9 cellular contexts compared by ENCODE assay signal in the genomic region with DNA sequence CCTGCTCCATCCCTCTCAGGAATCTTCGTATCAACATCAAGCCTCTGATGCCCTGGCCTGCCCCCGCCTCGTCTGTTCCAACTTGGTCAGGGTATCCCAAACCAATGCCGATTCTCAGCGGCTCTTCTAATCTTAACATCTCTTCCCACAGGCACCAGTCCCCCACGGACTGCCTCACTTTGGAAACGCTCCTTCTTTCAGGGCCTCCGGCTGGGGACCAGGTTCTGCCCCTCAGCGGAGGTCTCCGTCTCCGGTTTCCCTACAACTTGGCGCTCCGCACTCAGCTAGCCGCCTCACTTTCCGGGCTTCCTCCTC. TPM values are rescaled to one million over a fixed set of nuclear protein-coding genes. Genes with fewer than 3 reads are reported as not detected.
A peak's percentile ranks its signal among the peaks of the same experiment; 100 is the strongest.
DNase-seq lines count a peak whose midpoint lies in the region; ATAC-seq, FAIRE-seq and TF ChIP-seq lines count a peak whose summit lies in the region.
"Had no signal": no experiment of that assay in that cellular context is flagged by ENCODE, and none has a peak within 500 bp of the region (broad histone marks: within the 10 kb centered on the region; RNA-seq: fewer than 3 reads in every experiment).

No MANE protein-coding gene starts in this region.

- peak overlapping the region; percentile 93 for H2AK9ac ChIP-seq in IMR-90 (replicated peaks; ENCODE audit: low read depth, low read length, poor library complexity)

- H4K20me1 ChIP-seq in IMR-90 (ENCODE audit: insufficient read depth, low read length): no peaks in the 10 kb centered on the region

- no peak overlapping the region for H3K18ac ChIP-seq in IMR-90 (ENCODE audit: low read depth, low read length)

- H3K27ac ChIP-seq in IMR-90 (ENCODE audit: insufficient read depth, low read length): peak overlapping the region; percentile 62
- peak overlapping the region in 36 of 59 donors; percentile 13 to 90 (median 60) for H3K27ac ChIP-seq in dorsolateral prefrontal cortex

- WGBS in IMR-90 (ENCODE audit: extremely low coverage in 2 of 2, insufficient read length in 1 of 2), 2 experiments: 0% methylated on average over 4 of the region's 15 CpGs; no CpG with 5 or more reads in 1 of the 2 experiments

- intact Hi-C loops in IMR-90 (cut with micrococcal nuclease) (no loop called here), dorsolateral prefrontal cortex (cut with DNase I) (loop anchor here (5.0 to 10.0 kb wide), 2 partner anchors 76 to 202 kb away; partner anchors contain the start of genes ABCB8 (in 1 of the 2) and ATG9B (in 1 of the 2))

- peaks cover 36% of the 10 kb centered on the region for H3K4me1 Mint-ChIP-seq in neural crest cell

- no TSS peak for BruUV-seq in IMR-90 (replicated peaks; lab: Mats Ljungman, UMichigan)

- no peaks in the 10 kb centered on the region for H3K9me3 Mint-ChIP-seq in neural crest cell

- 0 out of 2 replicates have a peak overlapping the region, but pooled peaks have one; percentile 14 for H4K5ac ChIP-seq in IMR-90 (ENCODE audit: low read depth, low read length)

- no peak for FAIRE-seq in GM12892 (lab: Jason Lieb, UNC)

- no peaks in the 10 kb centered on the region for H3K27me3 Mint-ChIP-seq in neural crest cell (ENCODE audit: low read depth)

- peak overlapping the region; percentile 37; the same call in 1 of the 2 replicates for H2AK5ac ChIP-seq in IMR-90 (ENCODE audit: low read depth, low read length)

- H3K23ac ChIP-seq in IMR-90 (ENCODE audit: low read depth, low read length): peak overlapping the region; percentile 18; the same call in 1 of the 2 replicates

- H3K79me1 ChIP-seq in IMR-90 (ENCODE audit: low read depth in 1 of 2, low read length in 2 of 2): peaks cover 15 to 38% of the 10 kb centered on the region in 2 experiments

- 0 out of 2 replicates have a peak overlapping the region, but pooled peaks have one; percentile 37 for H3K56ac ChIP-seq in IMR-90 (ENCODE audit: extremely low read depth, insufficient read depth, low read length)

- ATAC-seq in IMR-90 (ENCODE audit: low read depth): no peak; the same call in none of the 2 replicates
- no peak for ATAC-seq in HG02973 (IDR thresholded peaks at IDR 0.05; ENCODE audit: unreplicated experiment)

- TF ChIP-seq POLR2A in IMR-90 (IDR thresholded peaks at IDR 0.05; ENCODE audit: low read depth, low read length): no peak
- TF ChIP-seq POLR2A in GM12892 (IDR thresholded peaks at IDR 0.05; ENCODE audit: low read depth, low read length): no peak

- H2BK120ac ChIP-seq in IMR-90 (ENCODE audit: low read depth, low read length): no peak overlapping the region

- in situ Hi-C loops in IMR-90 (cut with MboI; ENCODE audit: low sequenced_read_pairs): no loop called here

- peak overlapping the region; percentile 23 for H3K14ac ChIP-seq in IMR-90 (replicated peaks; ENCODE audit: low read depth, low read length)

- peaks cover 4% of the 10 kb centered on the region for H3K9me1 ChIP-seq in IMR-90 (ENCODE audit: insufficient read depth, low read length)

- H4K8ac ChIP-seq in IMR-90 (ENCODE audit: low read depth in 2 of 2, low read length in 2 of 2): peak overlapping the region; percentile 75 to 84

- H3K4me3 Mint-ChIP-seq in neural crest cell: peak overlapping the region; percentile 100

- H3K4me1 ChIP-seq in IMR-90 (ENCODE audit: control insufficient read depth, insufficient read depth, low read length): peaks cover 8% of the 10 kb centered on the region

- CTCF ChIA-PET in IMR-90 (lab: Yijun Ruan, JAX): interaction anchor here (0.6 to 1.1 kb wide), 2 partner anchors 10 to 79 kb away, joined by 3 to 4 read pairs; no protein-coding TSS in a partner anchor

- POLR2A ChIA-PET in IMR-90 (lab: Charles Lee; ENCODE audit: unreplicated experiment): interaction anchor here (1.2 kb wide), 1 partner anchor 21 kb away, joined by 4 read pairs; no protein-coding TSS in a partner anchor

- no peak overlapping the region for H2BK15ac ChIP-seq in IMR-90 (ENCODE audit: low read depth, low read length)

- peak overlapping the region; percentile 47; the same call in 1 of the 2 replicates for H3K4ac ChIP-seq in IMR-90 (ENCODE audit: low read depth, low read length)

- H2AFZ ChIP-seq in IMR-90 (replicated peaks; ENCODE audit: low read length, poor library complexity): peak overlapping the region; percentile 90

- H3K4me2 ChIP-seq in IMR-90 (ENCODE audit: low read depth, low read length): peak overlapping the region; percentile 92

- DNase-seq in IMR-90 (no peak), dorsolateral prefrontal cortex (no peak), neural crest cell (ENCODE audit: low read depth, low spot score) (no peak), GM12892 (ENCODE audit: insufficient read length) (no peak), NAMALWA (ENCODE audit: low spot score) (no peak), amniotic stem cell (lab: John Stamatoyannopoulos, UW) (no peak)

- peak overlapping the region; percentile 84 for H3K9ac ChIP-seq in IMR-90 (ENCODE audit: low read depth, low read length)

- TF ChIP-seq CTCF in GM12875 (IDR thresholded peaks at IDR 0.05; ENCODE audit: borderline replicate concordance, insufficient read depth, low read depth, low read length) (no peak), IMR-90 (conservative IDR thresholded peaks at IDR 0.05; ENCODE audit: low read depth, low read length) (no peak), dorsolateral prefrontal cortex (IDR thresholded peaks at IDR 0.05 in 54 of 56, conservative IDR thresholded peaks at IDR 0.05 in 2 of 56; ENCODE audit: low read depth in 1 of 56, partially characterized antibody in 56 of 56) (no peak), neural crest cell (conservative IDR thresholded peaks at IDR 0.05) (no peak)

- H3K27me3 ChIP-seq in IMR-90 (ENCODE audit: control insufficient read depth, insufficient read depth, low read length): no peaks in the 10 kb centered on the region
- H3K27me3 ChIP-seq in dorsolateral prefrontal cortex: no peaks in the 10 kb centered on the region

- no peak overlapping the region for H2BK20ac ChIP-seq in IMR-90 (ENCODE audit: low read depth, low read length)

- H3K4me3 ChIP-seq in GM12875 (ENCODE audit: low read depth, low read length): peak overlapping the region; percentile 87
- peak overlapping the region; percentile 84 for H3K4me3 ChIP-seq in IMR-90 (ENCODE audit: insufficient read depth, low read depth, low read length)
- H3K4me3 ChIP-seq in dorsolateral prefrontal cortex: peak overlapping the region; percentile 63 to 98 (median 92)

- peaks cover 12% of the 10 kb centered on the region for H3K36me3 Mint-ChIP-seq in neural crest cell (ENCODE audit: low read depth)

- H3K36me3 ChIP-seq in IMR-90 (ENCODE audit: control insufficient read depth, insufficient read depth, low read length): peaks cover 28% of the 10 kb centered on the region

- H2BK5ac ChIP-seq in IMR-90 (ENCODE audit: low read depth, low read length, poor library complexity, severe bottlenecking): peak overlapping the region; percentile 30

- peak overlapping the region; percentile 23 for H4K91ac ChIP-seq in IMR-90 (ENCODE audit: insufficient read depth, low read depth, low read length)

- no peak for TF ChIP-seq RAD21 in IMR-90 (IDR thresholded peaks at IDR 0.05; ENCODE audit: low read length)

- peak overlapping the region; percentile 98 for H3K27ac Mint-ChIP-seq in neural crest cell (ENCODE audit: unreplicated experiment)

- H3K9me3 ChIP-seq in IMR-90 (ENCODE audit: control insufficient read depth, insufficient read depth, low read length): no peaks in the 10 kb centered on the region

- dilution Hi-C loops in IMR-90 (cut with HindIII; ENCODE audit: low sequenced_read_pairs, unreplicated experiment): no loop called here

TF ChIP-seq in IMR-90, 13 proteins besides CTCF, POLR2A, EP300 and RAD21:
- no peak for TF ChIP-seq RCOR1 (IDR thresholded peaks at IDR 0.05; ENCODE audit: insufficient replicate concordance, low read length)

RNA-seq across cellular contexts. Expression of gene ABCF2, which starts 0.5 kb away (rescaled TPM):
- total RNA-seq in IMR-90 (2012; rRNA removed) (100 and 103 TPM in 2 replicates), dorsolateral prefrontal cortex (10 to 100 TPM; 21.6 to 63.3 (median 47.2) TPM), neural crest cell (67.0 and 68.2 TPM in 2 replicates)
- polyA plus RNA-seq in IMR-90 (2012; rRNA removed): 40.3 and 46.2 TPM in 2 replicates
- 20.3 and 26.3 TPM in 2 replicates for polyA plus RNA-seq in IMR-90 (2012; cell fraction: cytosol; rRNA removed)
- polyA plus RNA-seq in IMR-90 (2012; cell fraction: nucleus; rRNA removed; ENCODE audit: low replicate concordance): 31.5 and 41.9 TPM in 2 replicates
- 27.1 TPM for polyA plus RNA-seq in GM12892 (2012; ENCODE audit: missing spikeins)

RNA-seq across cellular contexts. Expression of gene CHPF2, which starts 5.8 kb away (rescaled TPM):
- total RNA-seq in IMR-90 (2012; rRNA removed): 26.2 and 26.9 TPM in 2 replicates
- 77.0 and 80.0 TPM in 2 replicates for polyA plus RNA-seq in IMR-90 (2012; rRNA removed)
- polyA plus RNA-seq in IMR-90 (2012; cell fraction: cytosol; rRNA removed): 51.8 and 111 TPM in 2 replicates
- 105 and 225 TPM in 2 replicates for polyA plus RNA-seq in IMR-90 (2012; cell fraction: nucleus; rRNA removed; ENCODE audit: low replicate concordance)
- total RNA-seq in dorsolateral prefrontal cortex: 10 to 100 TPM; 23.2 to 51.4 (median 35.6) TPM
- total RNA-seq in neural crest cell: 33.1 and 34.1 TPM in 2 replicates
- polyA plus RNA-seq in GM12892 (2012; ENCODE audit: missing spikeins): 7.5 TPM

RNA-seq across cellular contexts. Expression of gene H2BK1, which starts 16.2 kb away (rescaled TPM):
- total RNA-seq in IMR-90 (2012; rRNA removed) (not detected in 2 replicates), dorsolateral prefrontal cortex (1 to 10 TPM in 5 of 120 experiments, not detected in 115; 1.5 to 3.0 (median 1.6) TPM), neural crest cell (not detected in 2 replicates)
- not detected in 2 replicates for polyA plus RNA-seq in IMR-90 (2012; rRNA removed)
- polyA plus RNA-seq in IMR-90 (2012; cell fraction: cytosol; rRNA removed): not detected in 2 replicates
- not detected in 2 replicates for polyA plus RNA-seq in IMR-90 (2012; cell fraction: nucleus; rRNA removed; ENCODE audit: low replicate concordance)
- polyA plus RNA-seq in GM12892 (2012; ENCODE audit: missing spikeins): not detected
- total RNA-seq: NCI-H460 had no signal

RNA-seq across cellular contexts. Expression of gene SMARCD3, which starts 22.0 kb away (rescaled TPM):
- 33.1 and 37.5 TPM in 2 replicates for total RNA-seq in IMR-90 (2012; rRNA removed)
- 43.8 and 48.5 TPM in 2 replicates for polyA plus RNA-seq in IMR-90 (2012; rRNA removed)
- 28.8 and 30.9 TPM in 2 replicates for polyA plus RNA-seq in IMR-90 (2012; cell fraction: cytosol; rRNA removed)
- 250 and 259 TPM in 2 replicates for polyA plus RNA-seq in IMR-90 (2012; cell fraction: nucleus; rRNA removed; ENCODE audit: low replicate concordance)
- total RNA-seq in dorsolateral prefrontal cortex: 100 to 1,000 TPM in 117 of 120 experiments, 10 to 100 TPM in 3; 80.4 to 252 (median 137) TPM
- total RNA-seq in neural crest cell: 46.7 and 50.7 TPM in 2 replicates
- 2.2 TPM for polyA plus RNA-seq in GM12892 (2012; ENCODE audit: missing spikeins)

RNA-seq across cellular contexts. Expression of gene ASB10, which starts 39.5 kb away (rescaled TPM):
- total RNA-seq in IMR-90 (2012; rRNA removed) (not detected in 2 replicates), dorsolateral prefrontal cortex (under 1 TPM in 3 of 120 experiments, not detected in 117; 0.23 to 0.31 (median 0.27) TPM), neural crest cell (not detected in 2 replicates)
- not detected in 2 replicates for polyA plus RNA-seq in IMR-90 (2012; rRNA removed)
- polyA plus RNA-seq in IMR-90 (2012; cell fraction: cytosol; rRNA removed): not detected in 2 replicates
- not detected in 2 replicates for polyA plus RNA-seq in IMR-90 (2012; cell fraction: nucleus; rRNA removed; ENCODE audit: low replicate concordance)
- not detected for polyA plus RNA-seq in GM12892 (2012; ENCODE audit: missing spikeins)
- total RNA-seq: NCI-H460 had no signal
